ENCODE assay signal across 29 cellular contexts in genomic region chr13:25682221-25682620, GRCh38.
"Had no signal": no experiment of that assay in that cellular context is flagged by ENCODE, and none has a peak within 500 bp of the region (broad histone marks: within the 10 kb centered on the region; RNA-seq: fewer than 3 reads in every experiment).

No MANE protein-coding gene starts in this region.

- H3K36me3 Mint-ChIP-seq: activated naive CD4-positive, alpha-beta T cell treated with anti-CD3 and anti-CD28 coated beads, Interleukin-2, amount 50 U/mL, for 24 hours; activated naive CD8-positive, alpha-beta T cell treated with anti-CD3 and anti-CD28 coated beads for 36 hours had no signal

- H3K9me3 ChIP-seq: adrenal gland, body of pancreas, colonic mucosa had no signal

- H3K4me3 ChIP-seq: adrenal gland, body of pancreas, colonic mucosa had no signal

- ATAC-seq: activated CD4-positive, CD25-positive, alpha-beta regulatory T cell treated with anti-CD3 and anti-CD28 coated beads, Interleukin-2, amount 50 U/mL, for 24 hours; activated CD8-positive, alpha-beta T cell treated with anti-CD3 and anti-CD28 coated beads for 36 hours; activated naive CD8-positive, alpha-beta T cell treated with anti-CD3 and anti-CD28 coated beads, Interleukin-2, amount 50 U/mL, for 24 hours; activated T-cell treated with anti-CD3 and anti-CD28 coated beads, Interleukin-2, amount 50 U/mL, for 4 hours; activated T-helper 17 cell treated with anti-CD3 and anti-CD28 coated beads, Interleukin-2, amount 50 U/mL, for 72 hours; body of pancreas; T-helper 17 cell had no signal

- H3K4me1 ChIP-seq: adrenal gland, body of pancreas, colonic mucosa had no signal

- H3K27ac Mint-ChIP-seq: activated B cell treated with CpG ODN at 0.5 μM for 24 hours; activated CD8-positive, alpha-beta T cell treated with anti-CD3 and anti-CD28 coated beads for 36 hours; activated naive CD4-positive, alpha-beta T cell treated with anti-CD3 and anti-CD28 coated beads for 36 hours; activated naive CD4-positive, alpha-beta T cell treated with anti-CD3 and anti-CD28 coated beads, Interleukin-2, amount 50 U/mL, for 24 hours; activated naive CD8-positive, alpha-beta T cell treated with anti-CD3 and anti-CD28 coated beads for 36 hours; activated naive CD8-positive, alpha-beta T cell treated with anti-CD3 and anti-CD28 coated beads, Interleukin-2, amount 50 U/mL, for 24 hours; activated T-helper 17 cell treated with anti-CD3 and anti-CD28 coated beads, Interleukin-2, amount 50 U/mL, for 72 hours; T-helper 17 cell; T-helper 2 cell treated with Interferon-gamma antibody and Interleukin-4, amounts not matched to agents 5 μg/mL and 100 μg/mL, for 36 hours had no signal

- DNase-seq: activated B cell treated with CpG ODN at 0.5 μM for 24 hours; activated CD4-positive, alpha-beta T cell treated with anti-CD3 and anti-CD28 coated beads for 48 hours; activated CD4-positive, alpha-beta T cell treated with anti-CD3 and anti-CD28 coated beads, Interleukin-2, amount 50 U/mL, for 1 hour; activated CD4-positive, alpha-beta T cell treated with anti-CD3 and anti-CD28 coated beads, Interleukin-2, amount 50 U/mL, for 48 hours; activated CD8-positive, alpha-beta memory T cell treated with anti-CD3 and anti-CD28 coated beads for 24 hours; activated CD8-positive, alpha-beta T cell treated with anti-CD3 and anti-CD28 coated beads for 36 hours; activated effector memory CD4-positive, alpha-beta T cell treated with Interleukin-2 at 50 U/mL for 16 hours; activated gamma-delta T cell treated with Interleukin-2 at 50 U/mL for 16 hours; activated naive CD4-positive, alpha-beta T cell treated with anti-CD3 and anti-CD28 coated beads for 36 hours; activated naive CD8-positive, alpha-beta T cell treated with anti-CD3 and anti-CD28 coated beads for 36 hours; activated naive CD8-positive, alpha-beta T cell treated with anti-CD3 and anti-CD28 coated beads, Interleukin-2, amount 50 U/mL, for 24 hours; activated T-cell treated with anti-CD3 and anti-CD28 coated beads, Interleukin-2, amount 50 U/mL, for 4 hours; adrenal gland; amygdala; aorta; body of pancreas; caudate nucleus; colonic mucosa; effector CD8-positive, alpha-beta T cell; foreskin fibroblast; T-helper 1 cell; T-helper 17 cell; T1000; WERI-Rb-1 had no signal

- H3K27me3 ChIP-seq: adrenal gland, body of pancreas, colonic mucosa had no signal

- H3K27me3 Mint-ChIP-seq: activated B cell treated with CpG ODN at 0.5 μM for 24 hours; activated CD8-positive, alpha-beta T cell treated with anti-CD3 and anti-CD28 coated beads for 36 hours; activated naive CD4-positive, alpha-beta T cell treated with anti-CD3 and anti-CD28 coated beads, Interleukin-2, amount 50 U/mL, for 24 hours; activated naive CD8-positive, alpha-beta T cell treated with anti-CD3 and anti-CD28 coated beads for 36 hours; activated naive CD8-positive, alpha-beta T cell treated with anti-CD3 and anti-CD28 coated beads, Interleukin-2, amount 50 U/mL, for 24 hours; activated T-helper 17 cell treated with anti-CD3 and anti-CD28 coated beads, Interleukin-2, amount 50 U/mL, for 72 hours had no signal

- H3K4me1 Mint-ChIP-seq: activated B cell treated with CpG ODN at 0.5 μM for 24 hours; activated naive CD4-positive, alpha-beta T cell treated with anti-CD3 and anti-CD28 coated beads, Interleukin-2, amount 50 U/mL, for 24 hours; activated naive CD8-positive, alpha-beta T cell treated with anti-CD3 and anti-CD28 coated beads for 36 hours; activated naive CD8-positive, alpha-beta T cell treated with anti-CD3 and anti-CD28 coated beads, Interleukin-2, amount 50 U/mL, for 24 hours; activated T-helper 17 cell treated with anti-CD3 and anti-CD28 coated beads, Interleukin-2, amount 50 U/mL, for 72 hours had no signal

- H3K9me3 Mint-ChIP-seq: activated B cell treated with CpG ODN at 0.5 μM for 24 hours; activated CD8-positive, alpha-beta T cell treated with anti-CD3 and anti-CD28 coated beads for 36 hours; activated naive CD4-positive, alpha-beta T cell treated with anti-CD3 and anti-CD28 coated beads for 36 hours; activated naive CD4-positive, alpha-beta T cell treated with anti-CD3 and anti-CD28 coated beads, Interleukin-2, amount 50 U/mL, for 24 hours; activated naive CD8-positive, alpha-beta T cell treated with anti-CD3 and anti-CD28 coated beads for 36 hours; activated T-cell treated with anti-CD3 and anti-CD28 coated beads, Interleukin-2, amount 50 U/mL, for 4 hours; activated T-helper 17 cell treated with anti-CD3 and anti-CD28 coated beads, Interleukin-2, amount 50 U/mL, for 72 hours; T-helper 2 cell treated with Interferon-gamma antibody and Interleukin-4, amounts not matched to agents 5 μg/mL and 100 μg/mL, for 36 hours had no signal

- H3K36me3 ChIP-seq: adrenal gland, colonic mucosa, WERI-Rb-1 had no signal

- H3K27ac ChIP-seq: adrenal gland, body of pancreas, colonic mucosa, epithelial cell of prostate, WERI-Rb-1 had no signal

- H3K4me3 Mint-ChIP-seq: activated B cell treated with CpG ODN at 0.5 μM for 24 hours; activated CD8-positive, alpha-beta T cell treated with anti-CD3 and anti-CD28 coated beads for 36 hours; activated naive CD4-positive, alpha-beta T cell treated with anti-CD3 and anti-CD28 coated beads for 36 hours; activated naive CD4-positive, alpha-beta T cell treated with anti-CD3 and anti-CD28 coated beads, Interleukin-2, amount 50 U/mL, for 24 hours; activated naive CD8-positive, alpha-beta T cell treated with anti-CD3 and anti-CD28 coated beads for 36 hours; activated naive CD8-positive, alpha-beta T cell treated with anti-CD3 and anti-CD28 coated beads, Interleukin-2, amount 50 U/mL, for 24 hours; activated T-cell treated with anti-CD3 and anti-CD28 coated beads, Interleukin-2, amount 50 U/mL, for 4 hours; activated T-helper 17 cell treated with anti-CD3 and anti-CD28 coated beads, Interleukin-2, amount 50 U/mL, for 72 hours; T-helper 17 cell; T-helper 2 cell treated with Interferon-gamma antibody and Interleukin-4, amounts not matched to agents 5 μg/mL and 100 μg/mL, for 36 hours had no signal
